24 cellular contexts compared by ENCODE assay signal in genomic region chr2:8121826-8122505, GRCh38.
DNase-seq lines count a peak whose midpoint lies in the region; ATAC-seq and TF ChIP-seq lines count a peak whose summit lies in the region.
"Had no signal": no experiment of that assay in that cellular context is flagged by ENCODE, and none has a peak within 500 bp of the region (broad histone marks: within the 10 kb centered on the region; RNA-seq: fewer than 3 reads in every experiment).

No MANE protein-coding gene starts in this region.

- H3K27ac ChIP-seq in liver (ENCODE audit: low read depth in 1 of 2, low read length in 2 of 2) (peak overlapping the region; percentile 98), thyroid gland (peak overlapping the region; percentile 21 to 43 (median 34)), dorsolateral prefrontal cortex (no peak overlapping the region), gastrocnemius medialis (no peak overlapping the region)
- H3K27ac ChIP-seq: coronary artery, PC-9, WERI-Rb-1 had no signal

- H3K4me1 ChIP-seq in liver (ENCODE audit: control insufficient read depth in 4 of 4, insufficient read depth in 4 of 4, low read length in 3 of 4) (peaks cover 3 to 58% (median 11%) of the 10 kb centered on the region in 4 donors), thyroid gland (peaks cover 26 to 44% of the 10 kb centered on the region in 2 donors), gastrocnemius medialis (peaks cover 0 to 10% of the 10 kb centered on the region in 2 donors)
- H3K4me1 ChIP-seq: BE2C had no signal

- no peak for TF ChIP-seq CTCF in HFFc6 (IDR thresholded peaks at IDR 0.05)
- TF ChIP-seq CTCF in liver (IDR thresholded peaks at IDR 0.05; ENCODE audit: low read depth, low read length, missing input control), result no peak
- TF ChIP-seq CTCF in thyroid gland (IDR thresholded peaks at IDR 0.05), result no peak
- no peak for TF ChIP-seq CTCF in dorsolateral prefrontal cortex (IDR thresholded peaks at IDR 0.05 in 54 of 56, conservative IDR thresholded peaks at IDR 0.05 in 2 of 56; ENCODE audit: low read depth in 1 of 56, partially characterized antibody in 56 of 56)
- no peak for TF ChIP-seq CTCF in gastrocnemius medialis (IDR thresholded peaks at IDR 0.05 in 4 of 5, conservative IDR thresholded peaks at IDR 0.05 in 1 of 5)

- in situ Hi-C loops in gastrocnemius medialis (cut with MboI; ENCODE audit: low sequenced_read_pairs in 4 of 4), result no loop called here

- H3K4me1 Mint-ChIP-seq in HFFc6 (ENCODE audit: low read depth), result peaks cover 50% of the 10 kb centered on the region
- H3K4me1 Mint-ChIP-seq: memory B cell had no signal

- H3K4me3 ChIP-seq in liver (ENCODE audit: low read depth in 1 of 3, low read length in 3 of 3), result no peak overlapping the region
- no peak overlapping the region for H3K4me3 ChIP-seq in thyroid gland (replicated peaks in 1 of 3)
- H3K4me3 ChIP-seq in dorsolateral prefrontal cortex, result no peak overlapping the region
- no peak overlapping the region for H3K4me3 ChIP-seq in gastrocnemius medialis
- H3K4me3 ChIP-seq: coronary artery, PC-9 had no signal

- H3K9me3 Mint-ChIP-seq in HFFc6, result no peaks in the 10 kb centered on the region
- H3K9me3 Mint-ChIP-seq: activated naive CD8-positive, alpha-beta T cell treated with anti-CD3 and anti-CD28 coated beads for 36 hours; activated T-helper 2 cell treated with anti-CD3 and anti-CD28 coated beads, Interferon-gamma antibody, Interleukin-2, Interleukin-4, amounts not matched to agents 10 μg/mL and 5 μg/mL and 100 μg/mL, durations not matched to agents 14 hours and 24 hours and 36 hours; memory B cell had no signal

- DNase-seq in HFFc6 (peak; percentile 12), amniotic epithelial cell (ENCODE audit: low read depth) (peak; percentile 70), thyroid gland (peak; percentile 88 to 89), dorsolateral prefrontal cortex (no peak), hypothalamus (lab: John Stamatoyannopoulos, UW) (no peak), gastrocnemius medialis (no peak)
- DNase-seq: activated CD8-positive, alpha-beta memory T cell treated with anti-CD3 and anti-CD28 coated beads, Interleukin-2, amount 50 U/mL, for 4 hours; activated naive CD8-positive, alpha-beta T cell treated with anti-CD3 and anti-CD28 coated beads for 36 hours; BE2C; Calu3; MM.1S; naive thymus-derived CD8-positive, alpha-beta T cell; NCI-H82; PC-9; posterior cingulate gyrus; stimulated activated CD4-positive, alpha-beta T cell treated with anti-CD3 and anti-CD28 coated beads, Interleukin-4, amount 100 ng/mL, for 1 hour; stimulated activated naive CD8-positive, alpha-beta T cell treated with anti-CD3 and anti-CD28 coated beads, Interleukin-15, Interleukin-2, amounts not matched to agents 100 U/mL and 50 U/mL, for 24 hours; T-helper 2 cell; WERI-Rb-1 had no signal

- no peak overlapping the region; the same call in 1 of the 2 replicates for H3K27ac Mint-ChIP-seq in HFFc6
- H3K27ac Mint-ChIP-seq: activated naive CD8-positive, alpha-beta T cell treated with anti-CD3 and anti-CD28 coated beads for 36 hours; activated T-helper 2 cell treated with anti-CD3 and anti-CD28 coated beads, Interferon-gamma antibody, Interleukin-2, Interleukin-4, amounts not matched to agents 10 μg/mL and 5 μg/mL and 100 μg/mL, durations not matched to agents 14 hours and 24 hours and 36 hours; memory B cell; naive thymus-derived CD8-positive, alpha-beta T cell had no signal

- TF ChIP-seq RAD21 in liver (IDR thresholded peaks at IDR 0.05), result no peak

- TF ChIP-seq POLR2A in thyroid gland (IDR thresholded peaks at IDR 0.05) (no peak), gastrocnemius medialis (IDR thresholded peaks at IDR 0.05) (no peak)

- no peaks in the 10 kb centered on the region for H3K27me3 Mint-ChIP-seq in HFFc6 (ENCODE audit: insufficient read depth)
- H3K27me3 Mint-ChIP-seq: activated naive CD8-positive, alpha-beta T cell treated with anti-CD3 and anti-CD28 coated beads for 36 hours; naive thymus-derived CD8-positive, alpha-beta T cell had no signal

- no peak overlapping the region; the same call in 1 of the 2 replicates for H3K4me3 Mint-ChIP-seq in HFFc6
- H3K4me3 Mint-ChIP-seq: activated naive CD8-positive, alpha-beta T cell treated with anti-CD3 and anti-CD28 coated beads for 36 hours; brain; memory B cell; naive thymus-derived CD8-positive, alpha-beta T cell had no signal

- H3K36me3 ChIP-seq in liver (ENCODE audit: control insufficient read depth in 4 of 4, insufficient read depth in 3 of 4, low read depth in 1 of 4, low read length in 3 of 4) (no peaks in the 10 kb centered on the region), thyroid gland (no peaks in the 10 kb centered on the region), gastrocnemius medialis (no peaks in the 10 kb centered on the region)
- H3K36me3 ChIP-seq: BE2C, WERI-Rb-1 had no signal

- 91% methylated on average over 5 of the region's 5 CpGs for WGBS in liver
- 30 to 33% methylated on average over 5 of the region's 5 CpGs for WGBS in thyroid gland, 2 donors

- H3K9ac ChIP-seq in liver (ENCODE audit: low read depth in 1 of 2, low read length in 2 of 2), result no peak overlapping the region

- H3K27me3 ChIP-seq in liver (ENCODE audit: control insufficient read depth in 4 of 4, insufficient read depth in 4 of 4, low read length in 3 of 4), result no peaks in the 10 kb centered on the region
- no peaks in the 10 kb centered on the region for H3K27me3 ChIP-seq in thyroid gland
- H3K27me3 ChIP-seq in dorsolateral prefrontal cortex, result no peaks in the 10 kb centered on the region
- H3K27me3 ChIP-seq in gastrocnemius medialis, result no peaks in the 10 kb centered on the region
- H3K27me3 ChIP-seq: BE2C had no signal

- no peak for ATAC-seq in gastrocnemius medialis
- ATAC-seq: naive thymus-derived CD8-positive, alpha-beta T cell; stimulated activated naive CD8-positive, alpha-beta T cell treated with anti-CD3 and anti-CD28 coated beads, Interleukin-15, Interleukin-2, amounts not matched to agents 100 U/mL and 50 U/mL, for 24 hours had no signal

- H3K9me3 ChIP-seq in liver (ENCODE audit: control insufficient read depth in 4 of 4, low read length in 3 of 4), result no peaks in the 10 kb centered on the region
- H3K9me3 ChIP-seq in thyroid gland, result no peaks in the 10 kb centered on the region
- H3K9me3 ChIP-seq in gastrocnemius medialis, result no peaks in the 10 kb centered on the region
- H3K9me3 ChIP-seq: BE2C had no signal

- no peaks in the 10 kb centered on the region for H3K36me3 Mint-ChIP-seq in HFFc6 (ENCODE audit: low read depth)
- H3K36me3 Mint-ChIP-seq: activated naive CD8-positive, alpha-beta T cell treated with anti-CD3 and anti-CD28 coated beads for 36 hours; brain; memory B cell; naive thymus-derived CD8-positive, alpha-beta T cell had no signal

- intact Hi-C loops in thyroid gland (cut with DNase I) (no loop called here), dorsolateral prefrontal cortex (cut with DNase I) (no loop called here), gastrocnemius medialis (cut with DNase I; ENCODE audit: low total_unique reads) (no loop called here)

TF ChIP-seq in liver, 16 proteins besides CTCF, POLR2A, EP300 and RAD21:
- no peak for TF ChIP-seq SP1 (IDR thresholded peaks at IDR 0.05)
- peak in 1 of 2 donors; percentile 7 for TF ChIP-seq HNF4A (conservative IDR thresholded peaks at IDR 0.05)

Comparison
In these comparisons a context has a peak if more than half of its experiments do, and no peak if none do; other contexts are left out.
1. DNase-seq: peak in HFFc6 (single experiment), amniotic epithelial cell (single experiment) and thyroid gland (2 of 2); none in dorsolateral prefrontal cortex (0 of 10), hypothalamus (0 of 51) and gastrocnemius medialis (0 of 2).
2. H3K27ac ChIP-seq: peak in liver (2 of 2) and thyroid gland (3 of 3); none in dorsolateral prefrontal cortex (0 of 59) and gastrocnemius medialis (0 of 4).